Comparison of ENCODE assay signal across 11 cellular contexts in the genomic region with DNA sequence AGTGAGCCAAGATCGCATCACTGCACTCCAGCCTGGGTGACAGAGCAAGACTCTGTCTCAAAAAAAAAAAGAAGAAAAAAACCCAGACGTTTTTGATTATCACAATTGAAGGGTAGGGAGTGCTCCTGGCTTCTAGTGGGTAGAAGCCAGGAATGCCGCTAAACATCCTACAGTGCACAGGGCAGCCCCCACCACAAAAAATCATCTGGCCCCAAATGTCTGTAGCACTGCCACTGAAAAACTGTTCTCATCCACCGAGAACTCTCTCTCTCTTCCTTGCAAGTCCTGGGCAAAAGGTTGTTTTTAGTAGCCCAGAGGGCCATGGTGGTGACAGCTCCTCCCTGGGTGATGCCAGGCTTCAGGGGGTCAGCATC. TPM values are rescaled to one million over a fixed set of nuclear protein-coding genes. Genes with fewer than 3 reads are reported as not detected.
DNase-seq lines count a peak whose midpoint lies in the region; ATAC-seq and TF ChIP-seq lines count a peak whose summit lies in the region.
"Had no signal": no experiment of that assay in that cellular context is flagged by ENCODE, and none has a peak within 500 bp of the region (broad histone marks: within the 10 kb centered on the region; RNA-seq: fewer than 3 reads in every experiment).

No MANE protein-coding gene starts in this region.

- H4K8ac ChIP-seq in IMR-90 (ENCODE audit: low read depth in 2 of 2, low read length in 2 of 2) = no peak overlapping the region

- H3K18ac ChIP-seq in IMR-90 (ENCODE audit: low read depth, low read length) = 0 out of 2 replicates have a peak overlapping the region, but pooled peaks have one; percentile 24

- peak overlapping the region; percentile 8 for H4K91ac ChIP-seq in IMR-90 (ENCODE audit: insufficient read depth, low read depth, low read length)

- in situ Hi-C loops in IMR-90 (cut with MboI; ENCODE audit: low sequenced_read_pairs) = no loop called here

- no peak for TF ChIP-seq RAD21 in IMR-90 (IDR thresholded peaks at IDR 0.05; ENCODE audit: low read length)

- no CpG with 5 or more reads among the region's 4 CpGs for WGBS in IMR-90 (ENCODE audit: extremely low coverage in 2 of 2, insufficient read length in 1 of 2), 2 experiments
- WGBS in right lobe of liver (ENCODE audit: insufficient coverage, low coverage, low lambda C conversion rate, missing lambda C conversion rate) = 29% methylated on average over 3 of the region's 4 CpGs
- 43 to 44% methylated on average over 4 of the region's 4 CpGs for WGBS in tibial nerve, 2 donors

- H3K4me2 ChIP-seq in IMR-90 (ENCODE audit: low read depth, low read length) = no peak overlapping the region

- H3K4ac ChIP-seq in IMR-90 (ENCODE audit: low read depth, low read length) = peak overlapping the region; percentile 33

- H3K4me1 ChIP-seq in IMR-90 (ENCODE audit: control insufficient read depth, insufficient read depth, low read length) = peaks cover 30% of the 10 kb centered on the region
- peaks cover 0 to 25% (median 12%) of the 10 kb centered on the region in 4 donors for H3K4me1 ChIP-seq in right lobe of liver
- H3K4me1 ChIP-seq in tibial nerve = peaks cover 0 to 57% (median 30%) of the 10 kb centered on the region in 4 donors

- no peak overlapping the region; the same call in 1 of the 2 replicates for H3K14ac ChIP-seq in IMR-90 (replicated peaks; ENCODE audit: low read depth, low read length)

- CTCF ChIA-PET in IMR-90 (lab: Yijun Ruan, JAX) = interaction anchor here (0.6 kb wide), 1 partner anchor 16 kb away, joined by 3 read pairs; no protein-coding TSS in a partner anchor

- peak overlapping the region; percentile 48 for H2AK9ac ChIP-seq in IMR-90 (replicated peaks; ENCODE audit: low read depth, low read length, poor library complexity)

- H3K4me3 ChIP-seq in IMR-90 (ENCODE audit: insufficient read depth, low read depth, low read length) (no peak overlapping the region), right lobe of liver (no peak overlapping the region), tibial nerve (no peak overlapping the region)

- H4K20me1 ChIP-seq in IMR-90 (ENCODE audit: insufficient read depth, low read length) = peaks cover 88% of the 10 kb centered on the region

- H2AK5ac ChIP-seq in IMR-90 (ENCODE audit: low read depth, low read length) = peak overlapping the region; percentile 69; the same call in 1 of the 2 replicates

- peak overlapping the region; percentile 39 for H2BK5ac ChIP-seq in IMR-90 (ENCODE audit: low read depth, low read length, poor library complexity, severe bottlenecking)

- TF ChIP-seq POLR2A in IMR-90 (IDR thresholded peaks at IDR 0.05; ENCODE audit: low read depth, low read length) (no peak), right lobe of liver (IDR thresholded peaks at IDR 0.05) (no peak), tibial nerve (IDR thresholded peaks at IDR 0.05) (no peak)

- H3K79me1 ChIP-seq in IMR-90 (ENCODE audit: low read depth in 1 of 2, low read length in 2 of 2) = peaks cover 20 to 86% of the 10 kb centered on the region in 2 experiments

- no peaks in the 10 kb centered on the region for H3K27me3 ChIP-seq in IMR-90 (ENCODE audit: control insufficient read depth, insufficient read depth, low read length)
- H3K27me3 ChIP-seq in right lobe of liver = no peaks in the 10 kb centered on the region
- H3K27me3 ChIP-seq in tibial nerve = no peaks in the 10 kb centered on the region

- intact Hi-C loops in IMR-90 (cut with micrococcal nuclease) (no loop called here), right lobe of liver (cut with DNase I) (no loop called here)

- H3K9me3 ChIP-seq in IMR-90 (ENCODE audit: control insufficient read depth, insufficient read depth, low read length) (no peaks in the 10 kb centered on the region), right lobe of liver (no peaks in the 10 kb centered on the region), tibial nerve (no peaks in the 10 kb centered on the region)

- no peak overlapping the region for H2AFZ ChIP-seq in IMR-90 (replicated peaks; ENCODE audit: low read length, poor library complexity)

- H3K36me3 ChIP-seq in IMR-90 (ENCODE audit: control insufficient read depth, insufficient read depth, low read length) = peaks cover 10% of the 10 kb centered on the region; the same call in 1 of the 2 replicates
- H3K36me3 ChIP-seq in right lobe of liver = no peaks in the 10 kb centered on the region
- no peaks in the 10 kb centered on the region for H3K36me3 ChIP-seq in tibial nerve

- H4K5ac ChIP-seq in IMR-90 (ENCODE audit: low read depth, low read length) = peak overlapping the region; percentile 7; the same call in 1 of the 2 replicates

- TF ChIP-seq EP300 in tibial nerve (IDR thresholded peaks at IDR 0.05) = no peak

- DNase-seq in IMR-90 = no peak
- peak; percentile 21 for DNase-seq in astrocyte of the hippocampus (ENCODE audit: low read depth, low spot score)
- no peak for DNase-seq in right lobe of liver
- no peak for DNase-seq in tibial nerve (ENCODE audit: low spot score in 2 of 2)
- DNase-seq in activated CD8-positive, alpha-beta memory T cell treated with anti-CD3 and anti-CD28 coated beads for 24 hours = no peak
- no peak for DNase-seq in SW 1271 (lab: John Stamatoyannopoulos, UW)
- DNase-seq: activated T-cell treated with anti-CD3 and anti-CD28 coated beads, Interleukin-2, amount 50 U/mL, for 24 hours; central memory CD4-positive, alpha-beta T cell; glutamatergic neuron; NCI-H1092 had no signal

- POLR2A ChIA-PET in IMR-90 (lab: Charles Lee; ENCODE audit: unreplicated experiment) = no interaction called here

- TF ChIP-seq CTCF in IMR-90 (conservative IDR thresholded peaks at IDR 0.05; ENCODE audit: low read depth, low read length) (no peak), right lobe of liver (IDR thresholded peaks at IDR 0.05) (no peak), tibial nerve (IDR thresholded peaks at IDR 0.05) (no peak)

- no peak overlapping the region for H2BK15ac ChIP-seq in IMR-90 (ENCODE audit: low read depth, low read length)

- no peak overlapping the region for H3K9ac ChIP-seq in IMR-90 (ENCODE audit: low read depth, low read length)

- H3K27ac ChIP-seq in IMR-90 (ENCODE audit: insufficient read depth, low read length) (peak overlapping the region; percentile 13; the same call in 1 of the 2 replicates), right lobe of liver (peak overlapping the region; percentile 94 to 97 (median 96)), tibial nerve (peak overlapping the region; percentile 75 to 97 (median 90))

- no TSS peak for BruUV-seq in IMR-90 (replicated peaks; lab: Mats Ljungman, UMichigan)

- peak overlapping the region; percentile 71; the same call in 1 of the 2 replicates for H2BK20ac ChIP-seq in IMR-90 (ENCODE audit: low read depth, low read length)

- ATAC-seq in IMR-90 (ENCODE audit: low read depth) (no peak; the same call in 1 of the 2 replicates), right lobe of liver (no peak), HG03460 (IDR thresholded peaks at IDR 0.05; ENCODE audit: unreplicated experiment) (no peak)

- H2BK120ac ChIP-seq in IMR-90 (ENCODE audit: low read depth, low read length) = peak overlapping the region; percentile 37

- H3K23ac ChIP-seq in IMR-90 (ENCODE audit: low read depth, low read length) = peak overlapping the region; percentile 59; the same call in 1 of the 2 replicates

- H3K9me1 ChIP-seq in IMR-90 (ENCODE audit: insufficient read depth, low read length) = peaks cover 34% of the 10 kb centered on the region

- dilution Hi-C loops in IMR-90 (cut with HindIII; ENCODE audit: low sequenced_read_pairs, unreplicated experiment) = no loop called here

- no peak overlapping the region; the same call in 1 of the 2 replicates for H3K56ac ChIP-seq in IMR-90 (ENCODE audit: extremely low read depth, insufficient read depth, low read length)

TF ChIP-seq in IMR-90, 13 proteins besides CTCF, POLR2A, EP300 and RAD21:
- no peak for TF ChIP-seq MAZ (IDR thresholded peaks at IDR 0.05; ENCODE audit: borderline replicate concordance, low read depth, low read length)
- no peak for TF ChIP-seq FOS (IDR thresholded peaks at IDR 0.05; ENCODE audit: low read depth, low read length)
- no peak for TF ChIP-seq MXI1 (IDR thresholded peaks at IDR 0.05; ENCODE audit: borderline replicate concordance, low read depth, low read length)
- no peak for TF ChIP-seq MAFK (IDR thresholded peaks at IDR 0.05; ENCODE audit: low read depth, low read length)
- no peak for TF ChIP-seq RFX5 (IDR thresholded peaks at IDR 0.05; ENCODE audit: low read depth, low read length)
- TF ChIP-seq BHLHE40 (IDR thresholded peaks at IDR 0.05; ENCODE audit: low read depth, low read length) = no peak
- TF ChIP-seq SMC3 (IDR thresholded peaks at IDR 0.05; ENCODE audit: low read depth, low read length) = no peak
- TF ChIP-seq RCOR1 (IDR thresholded peaks at IDR 0.05; ENCODE audit: insufficient replicate concordance, low read length) = no peak
- TF ChIP-seq, protein P1, sequence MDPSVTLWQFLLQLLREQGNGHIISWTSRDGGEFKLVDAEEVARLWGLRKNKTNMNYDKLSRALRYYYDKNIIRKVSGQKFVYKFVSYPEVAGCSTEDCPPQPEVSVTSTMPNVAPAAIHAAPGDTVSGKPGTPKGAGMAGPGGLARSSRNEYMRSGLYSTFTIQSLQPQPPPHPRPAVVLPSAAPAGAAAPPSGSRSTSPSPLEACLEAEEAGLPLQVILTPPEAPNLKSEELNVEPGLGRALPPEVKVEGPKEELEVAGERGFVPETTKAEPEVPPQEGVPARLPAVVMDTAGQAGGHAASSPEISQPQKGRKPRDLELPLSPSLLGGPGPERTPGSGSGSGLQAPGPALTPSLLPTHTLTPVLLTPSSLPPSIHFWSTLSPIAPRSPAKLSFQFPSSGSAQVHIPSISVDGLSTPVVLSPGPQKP (IDR thresholded peaks at IDR 0.05; ENCODE audit: borderline replicate concordance, low read depth, low read length) = no peak
- TF ChIP-seq NFE2L2 (IDR thresholded peaks at IDR 0.05; ENCODE audit: low read depth, low read length) = no peak
- no peak for TF ChIP-seq CEBPB (IDR thresholded peaks at IDR 0.05; ENCODE audit: low read depth, low read length)
- TF ChIP-seq, protein P2, sequence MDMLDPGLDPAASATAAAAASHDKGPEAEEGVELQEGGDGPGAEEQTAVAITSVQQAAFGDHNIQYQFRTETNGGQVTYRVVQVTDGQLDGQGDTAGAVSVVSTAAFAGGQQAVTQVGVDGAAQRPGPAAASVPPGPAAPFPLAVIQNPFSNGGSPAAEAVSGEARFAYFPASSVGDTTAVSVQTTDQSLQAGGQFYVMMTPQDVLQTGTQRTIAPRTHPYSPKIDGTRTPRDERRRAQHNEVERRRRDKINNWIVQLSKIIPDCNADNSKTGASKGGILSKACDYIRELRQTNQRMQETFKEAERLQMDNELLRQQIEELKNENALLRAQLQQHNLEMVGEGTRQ (IDR thresholded peaks at IDR 0.05; ENCODE audit: low read depth, low read length) = no peak
- TF ChIP-seq CHD1 (IDR thresholded peaks at IDR 0.05; ENCODE audit: low read depth, low read length) = no peak

RNA-seq across cellular contexts. Expression of gene GPR157, which starts 35.6 kb away (rescaled TPM):
- total RNA-seq in IMR-90 (2012; rRNA removed) (2.2 and 2.7 TPM in 2 replicates), right lobe of liver (10 to 100 TPM in 1 of 6 experiments, 1 to 10 TPM in 5; 5.6 to 12.5 (median 7.0) TPM), tibial nerve (10 to 100 TPM in 1 of 4 donors, 1 to 10 TPM in 3; 2.8 to 10.5 (median 6.2) TPM)
- 1.7 and 1.8 TPM in 2 replicates for polyA plus RNA-seq in IMR-90 (2012; rRNA removed)
- polyA plus RNA-seq in IMR-90 (2012; cell fraction: cytosol; rRNA removed) = 1.4 TPM in 2 replicates
- polyA plus RNA-seq in IMR-90 (2012; cell fraction: nucleus; rRNA removed; ENCODE audit: low replicate concordance) = 2.8 and 3.5 TPM in 2 replicates

Comparison
In these comparisons a context has a peak if more than half of its experiments do, and no peak if none do; other contexts are left out.
1. H3K27ac ChIP-seq: peak in every context shown above with its lines; median percentile 96 in right lobe of liver; 90 in tibial nerve; 13 in IMR-90.